28 cellular contexts compared by ENCODE assay signal in the genomic region with DNA sequence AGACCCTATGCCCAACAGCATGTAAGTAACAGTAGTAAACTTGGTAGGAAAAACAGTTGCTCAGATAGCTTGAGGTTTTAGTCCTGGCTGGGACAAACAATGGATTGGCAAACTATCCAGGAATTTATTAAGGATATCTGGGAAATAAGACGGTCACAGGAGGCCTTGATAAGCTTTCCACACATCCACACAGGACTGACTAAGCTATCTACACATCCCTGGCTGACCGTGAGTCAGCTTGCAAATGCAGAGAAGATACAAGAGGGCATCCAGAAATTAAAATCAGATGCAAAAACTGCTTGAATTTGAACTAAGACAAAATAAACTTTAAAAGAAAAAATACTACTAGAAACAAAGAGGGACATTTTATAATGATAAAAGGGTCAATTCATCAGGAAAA. TPM values are rescaled to one million over a fixed set of nuclear protein-coding genes. Genes with fewer than 3 reads are reported as not detected.
DNase-seq lines count a peak whose midpoint lies in the region; ATAC-seq, FAIRE-seq and TF ChIP-seq lines count a peak whose summit lies in the region.
"Had no signal": no experiment of that assay in that cellular context is flagged by ENCODE, and none has a peak within 500 bp of the region (broad histone marks: within the 10 kb centered on the region; RNA-seq: fewer than 3 reads in every experiment).

No MANE protein-coding gene starts in this region.

- H3K4me2 ChIP-seq in K562 (ENCODE audit: insufficient read depth, low read length) = no peak overlapping the region; the same call in 1 of the 2 replicates
- H3K4me2 ChIP-seq: hepatocyte had no signal

- no TSS peak for BruUV-seq in K562 (replicated peaks; lab: Mats Ljungman, UMichigan)

- H3K9ac ChIP-seq in K562 (ENCODE audit: insufficient read depth in 1 of 2, low read depth in 2 of 2, low read length in 2 of 2) = no peak overlapping the region

- no peak for TF ChIP-seq CTCF in K562 (IDR thresholded peaks at IDR 0.05 in 2 of 3, conservative IDR thresholded peaks at IDR 0.05 in 1 of 3; ENCODE audit: insufficient read depth in 2 of 3, low read depth in 1 of 3, low read length in 3 of 3)
- no peak for TF ChIP-seq CTCF in foreskin fibroblast (IDR thresholded peaks at IDR 0.05; ENCODE audit: low read depth, low read length)

- peak; percentile 70 for FAIRE-seq in K562 (lab: Jason Lieb, UNC)
- FAIRE-seq: frontal cortex, islet of Langerhans had no signal

- DNase-seq in A172 (ENCODE audit: low spot score) = peak; percentile 54
- DNase-seq in HCEC 1CT = peak; percentile 43
- peak in 2 of 4 experiments; percentile 29 to 47 for DNase-seq in K562 (ENCODE audit: extremely low read depth in 1 of 4, low spot score in 3 of 4)
- DNase-seq in foreskin fibroblast = peak; percentile 83 to 90
- no peak for DNase-seq in DMS 273 (lab: John Stamatoyannopoulos, UW; ENCODE audit: unreplicated experiment)
- no peak for DNase-seq in putamen (ENCODE audit: low spot score)
- DNase-seq: 8988T; activated CD4-positive, alpha-beta T cell treated with anti-CD3 and anti-CD28 coated beads for 4 hours; body of pancreas; GOT3; MM.1S; NCI-H1417 treated with DMSO at 0.1 percent for 48 hours; NCI-H2107; NCI-H524 treated with DMSO at 0.1 percent for 48 hours; Peyer's patch; stimulated activated CD4-positive, alpha-beta T cell treated with anti-CD3 and anti-CD28 coated beads, Interleukin-12 subunit alpha, Interleukin-12 subunit beta, amount 100 ng/mL, for 4 hours; T-helper 17 cell; tibial artery had no signal

- no peak for TF ChIP-seq RAD21 in K562 (CRISPR knock-in tag; conservative IDR thresholded peaks at IDR 0.05 in 1 of 2, IDR thresholded peaks at IDR 0.05 in 1 of 2)

- H3K9me1 ChIP-seq in K562 (ENCODE audit: control insufficient read depth, insufficient read depth, low read length) = no peaks in the 10 kb centered on the region

- CTCF ChIA-PET in K562 (lab: Yijun Ruan, JAX; ENCODE audit: low intra/inter-chr PET ratio) = no interaction called here

- H3K4me1 ChIP-seq in K562 (replicated peaks in 1 of 2; ENCODE audit: control insufficient read depth in 2 of 2, insufficient read depth in 2 of 2, low read length in 2 of 2) = peaks cover 0 to 15% of the 10 kb centered on the region in 2 experiments; a peak in 3 of 5 replicates
- H3K4me1 ChIP-seq: body of pancreas, Peyer's patch, right atrium auricular region, SJSA1, tibial artery had no signal

- no peaks in the 10 kb centered on the region for H4K20me1 ChIP-seq in K562 (replicated peaks; ENCODE audit: control insufficient read depth, insufficient read depth, low read length)

- in situ Hi-C loops in K562 (cut with MboI) = no loop called here

- H3K4me3 ChIP-seq in K562 (no peak overlapping the region), foreskin fibroblast (ENCODE audit: low read depth in 1 of 2, low read length in 2 of 2) (no peak overlapping the region)
- H3K4me3 ChIP-seq: body of pancreas, coronary artery, hepatocyte, Peyer's patch, right atrium auricular region, SJSA1, tibial artery had no signal

- peak; percentile 69; the same call in 2 of the 3 replicates for ATAC-seq in K562
- no peak for ATAC-seq in HG03045 (IDR thresholded peaks at IDR 0.05; ENCODE audit: unreplicated experiment)
- no peak for ATAC-seq in HG02884 (IDR thresholded peaks at IDR 0.05; ENCODE audit: unreplicated experiment)
- ATAC-seq: activated naive CD4-positive, alpha-beta T cell treated with anti-CD3 and anti-CD28 coated beads, Interleukin-2, amount 50 U/mL, for 72 hours; body of pancreas; T-helper 17 cell had no signal

- H3K9me3 ChIP-seq in K562 (replicated peaks; ENCODE audit: control insufficient read depth, insufficient read depth, low read depth, low read length) = no peaks in the 10 kb centered on the region
- H3K9me3 ChIP-seq: body of pancreas, Peyer's patch, right atrium auricular region, SJSA1, tibial artery had no signal

- H3K36me3 ChIP-seq in K562 (ENCODE audit: control insufficient read depth, insufficient read depth, low read length) = no peaks in the 10 kb centered on the region

- no peaks in the 10 kb centered on the region for H3K27me3 ChIP-seq in K562 (ENCODE audit: control insufficient read depth in 2 of 2, insufficient read depth in 2 of 2, low read length in 2 of 2)
- H3K27me3 ChIP-seq: body of pancreas, hepatocyte, Peyer's patch, right atrium auricular region, SJSA1, tibial artery had no signal

- peak overlapping the region; percentile 61 for H2AFZ ChIP-seq in K562 (ENCODE audit: low read depth, low read length)
- H2AFZ ChIP-seq: hepatocyte had no signal

- H3K79me2 ChIP-seq in K562 (ENCODE audit: control insufficient read depth, insufficient read depth, low read length) = no peaks in the 10 kb centered on the region
- H3K79me2 ChIP-seq: hepatocyte had no signal

- TF ChIP-seq POLR2A in K562 (conservative IDR thresholded peaks at IDR 0.05) = no peak

- peak overlapping the region; percentile 33; the same call in 1 of the 3 replicates for H3K27ac ChIP-seq in K562 (ENCODE audit: extremely low read depth, low read depth, low read length)
- H3K27ac ChIP-seq: body of pancreas, C4-2B, coronary artery, hepatocyte, Peyer's patch, right atrium auricular region, SJSA1, tibial artery had no signal

- TF ChIP-seq EP300 in K562 (IDR thresholded peaks at IDR 0.05; ENCODE audit: low read length) = no peak

- 12% methylated on average over 2 of the region's 2 CpGs for WGBS in K562 (ENCODE audit: insufficient coverage, low coverage, missing lambda C conversion rate)

- POLR2A ChIA-PET in K562 (lab: Yijun Ruan, JAX) = interaction anchor here (0.5 to 3.4 kb wide), 6 partner anchors 9 to 345 kb away, joined by 3 to 9 read pairs (median 4); a partner anchor contains a TSS

- intact Hi-C loops in K562 (cut with micrococcal nuclease) = no loop called here

TF ChIP-seq in K562, 482 proteins besides CTCF, POLR2A, EP300 and RAD21 (continues in another document):
- TF ChIP-seq ESRRA (IDR thresholded peaks at IDR 0.05; ENCODE audit: borderline replicate concordance, low read depth) (no peak), YBX1 (IDR thresholded peaks at IDR 0.05) (no peak), CREB1 (IDR thresholded peaks at IDR 0.05) (no peak), CREB1 (CRISPR knock-in tag; IDR thresholded peaks at IDR 0.05) (no peak), SMAD2 (IDR thresholded peaks at IDR 0.05; ENCODE audit: low read depth, low read length) (no peak), CHD1 (IDR thresholded peaks at IDR 0.05; ENCODE audit: low read length) (no peak)
- TF ChIP-seq, protein P1, sequence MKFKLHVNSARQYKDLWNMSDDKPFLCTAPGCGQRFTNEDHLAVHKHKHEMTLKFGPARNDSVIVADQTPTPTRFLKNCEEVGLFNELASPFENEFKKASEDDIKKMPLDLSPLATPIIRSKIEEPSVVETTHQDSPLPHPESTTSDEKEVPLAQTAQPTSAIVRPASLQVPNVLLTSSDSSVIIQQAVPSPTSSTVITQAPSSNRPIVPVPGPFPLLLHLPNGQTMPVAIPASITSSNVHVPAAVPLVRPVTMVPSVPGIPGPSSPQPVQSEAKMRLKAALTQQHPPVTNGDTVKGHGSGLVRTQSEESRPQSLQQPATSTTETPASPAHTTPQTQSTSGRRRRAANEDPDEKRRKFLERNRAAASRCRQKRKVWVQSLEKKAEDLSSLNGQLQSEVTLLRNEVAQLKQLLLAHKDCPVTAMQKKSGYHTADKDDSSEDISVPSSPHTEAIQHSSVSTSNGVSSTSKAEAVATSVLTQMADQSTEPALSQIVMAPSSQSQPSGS (CRISPR knock-in tag; IDR thresholded peaks at IDR 0.05) = no peak

RNA-seq across cellular contexts. Expression of a gene that starts 16.0 kb away (rescaled TPM):
- 7.1 and 10.4 TPM in 2 replicates for total RNA-seq in A172 (2014; rRNA removed; shearing (Covaris generic))
- 7.2 and 16.9 TPM in 2 replicates for total RNA-seq in K562 (2011; cell fraction: chromatin; rRNA removed; ENCODE audit: low replicate concordance)
- 4.2 and 5.0 TPM in 2 replicates for total RNA-seq in K562 (2011; cell fraction: nucleolus; rRNA removed)
- 7.0 and 8.5 TPM in 2 replicates for total RNA-seq in K562 (2011; cell fraction: nucleoplasm; rRNA removed)
- total RNA-seq in K562 (2014; rRNA removed) = 3.2 and 4.2 TPM in 2 replicates
- total RNA-seq in K562 (2014; rRNA removed; fragmentation: Illumina TruSeq; extraction: Trizol) = 9.5 and 10.3 TPM in 2 replicates
- 8.8 and 9.2 TPM in 2 replicates for total RNA-seq in K562 (2015; rRNA removed; fragmentation: Illumina TruSeq; extraction: Trizol)
- total RNA-seq in K562 (2021) = 6.1 and 7.2 TPM in 2 replicates
- 18.5 and 21.5 TPM in 2 replicates for polyA plus RNA-seq in K562 (2011; rRNA removed)
- polyA plus RNA-seq in K562 (2011; cell fraction: cytosol; rRNA removed) = 12.7 and 14.0 TPM in 2 replicates
- polyA plus RNA-seq in K562 (2011; cell fraction: nucleus; rRNA removed) = 22.0 and 24.2 TPM in 2 replicates
- 16.3 and 22.4 TPM in 2 replicates for polyA plus RNA-seq in K562 (2012)
- 9.3 and 9.5 TPM in 2 replicates for polyA plus RNA-seq in K562 (2014; fragmentation: Illumina TruSeq; extraction: Trizol)
- polyA plus RNA-seq in K562 (2014; fragmentation: Nextera tagmentation; extraction: Ambion mirVana) = 10 to 100 TPM; 14.4 to 16.9 TPM
- 6.0 and 8.7 TPM in 2 replicates for polyA plus RNA-seq in K562 (2014; rRNA removed)
- 13.6 and 17.0 TPM in 2 replicates for polyA minus RNA-seq in K562 (2011; rRNA and poly(A)+ RNA removed)
- 4.3 and 5.7 TPM in 2 replicates for polyA minus RNA-seq in K562 (2011; cell fraction: cytosol; rRNA and poly(A)+ RNA removed)
- polyA minus RNA-seq in K562 (2011; cell fraction: nucleus; rRNA and poly(A)+ RNA removed) = 6.5 and 8.6 TPM in 2 replicates

RNA-seq across cellular contexts. Expression of a gene that starts 16.1 kb away (rescaled TPM):
- total RNA-seq in A172 (2014; rRNA removed; shearing (Covaris generic)) = 53.9 and 55.2 TPM in 2 replicates
- 52.4 and 77.2 TPM in 2 replicates for total RNA-seq in K562 (2011; cell fraction: chromatin; rRNA removed; ENCODE audit: low replicate concordance)
- total RNA-seq in K562 (2011; cell fraction: nucleolus; rRNA removed) = 34.7 and 34.9 TPM in 2 replicates
- total RNA-seq in K562 (2011; cell fraction: nucleoplasm; rRNA removed) = 43.2 and 55.2 TPM in 2 replicates
- total RNA-seq in K562 (2014; rRNA removed) = 43.1 and 52.8 TPM in 2 replicates
- 51.2 and 60.1 TPM in 2 replicates for total RNA-seq in K562 (2014; rRNA removed; fragmentation: Illumina TruSeq; extraction: Trizol)
- total RNA-seq in K562 (2015; rRNA removed; fragmentation: Illumina TruSeq; extraction: Trizol) = 53.9 and 57.2 TPM in 2 replicates
- total RNA-seq in K562 (2021) = 44.9 and 48.8 TPM in 2 replicates
- 63.0 and 79.9 TPM in 2 replicates for polyA plus RNA-seq in K562 (2011; rRNA removed)
- 35.8 and 44.3 TPM in 2 replicates for polyA plus RNA-seq in K562 (2011; cell fraction: cytosol; rRNA removed)
- 38.9 and 42.5 TPM in 2 replicates for polyA plus RNA-seq in K562 (2011; cell fraction: nucleus; rRNA removed)
- polyA plus RNA-seq in K562 (2012) = 32.6 and 42.6 TPM in 2 replicates
- polyA plus RNA-seq in K562 (2014; fragmentation: Illumina TruSeq; extraction: Trizol) = 51.0 and 59.4 TPM in 2 replicates
- 10 to 100 TPM; 33.5 to 75.3 TPM for polyA plus RNA-seq in K562 (2014; fragmentation: Nextera tagmentation; extraction: Ambion mirVana)
- 52.6 and 53.2 TPM in 2 replicates for polyA plus RNA-seq in K562 (2014; rRNA removed)
- 67.4 and 78.0 TPM in 2 replicates for polyA minus RNA-seq in K562 (2011; rRNA and poly(A)+ RNA removed)
- polyA minus RNA-seq in K562 (2011; cell fraction: cytosol; rRNA and poly(A)+ RNA removed) = 22.3 and 34.4 TPM in 2 replicates
- 32.2 and 57.6 TPM in 2 replicates for polyA minus RNA-seq in K562 (2011; cell fraction: nucleus; rRNA and poly(A)+ RNA removed)

Comparison
In these comparisons a context has a peak if more than half of its experiments do, and no peak if none do; other contexts are left out.
1. DNase-seq: peak in A172 (single experiment), HCEC 1CT (single experiment) and foreskin fibroblast (2 of 2); none in DMS 273 (single experiment) and putamen (single experiment).